In the genomic region with DNA sequence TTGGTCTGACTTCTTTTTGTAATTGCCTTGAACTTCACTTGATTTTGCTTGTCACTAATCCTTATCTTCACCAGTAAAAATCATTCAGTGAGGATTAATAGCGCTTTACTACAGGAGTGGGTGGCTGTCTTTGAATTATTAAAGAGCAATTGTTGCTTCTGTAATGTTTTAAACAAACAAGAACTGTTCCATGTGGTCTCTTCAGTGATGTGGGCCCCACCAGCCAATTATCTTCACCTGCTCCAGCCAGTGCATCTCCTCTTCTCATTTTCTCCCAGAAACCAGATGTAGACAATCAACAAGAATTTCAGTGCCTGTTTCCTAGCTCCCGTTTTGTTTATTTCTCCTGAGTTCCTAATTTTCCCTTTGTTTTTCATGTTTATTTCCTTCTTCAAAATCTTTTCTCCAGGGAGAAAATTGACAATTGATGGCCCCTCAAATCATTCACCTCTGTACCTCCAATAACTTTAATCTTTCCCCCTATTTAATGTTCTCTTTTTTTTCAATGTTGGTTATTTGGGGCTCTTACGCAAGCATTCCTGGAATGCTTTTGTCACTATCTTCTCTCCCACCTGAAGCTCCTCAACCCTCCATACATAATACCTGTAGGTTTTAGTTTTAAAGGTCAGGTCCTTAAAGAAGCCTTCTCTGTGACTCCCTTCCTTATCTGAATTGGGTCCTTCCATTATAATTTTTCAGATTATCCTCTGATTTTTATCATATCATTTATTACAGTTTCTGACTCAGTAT, we compare ENCODE assay signal across 1 cellular context.
A peak's percentile ranks its signal among the peaks of the same experiment; 100 is the strongest.
TF ChIP-seq lines count a peak whose summit lies in the region.

No MANE protein-coding gene starts in this region.

TF ChIP-seq in HepG2, 621 proteins besides CTCF, POLR2A, EP300 and RAD21:
- peak; percentile 7; the same call in 1 of the 2 replicates for TF ChIP-seq CEBPB (IDR thresholded peaks at IDR 0.05; ENCODE audit: borderline replicate concordance, low read depth, low read length)
- TF ChIP-seq, protein P1, sequence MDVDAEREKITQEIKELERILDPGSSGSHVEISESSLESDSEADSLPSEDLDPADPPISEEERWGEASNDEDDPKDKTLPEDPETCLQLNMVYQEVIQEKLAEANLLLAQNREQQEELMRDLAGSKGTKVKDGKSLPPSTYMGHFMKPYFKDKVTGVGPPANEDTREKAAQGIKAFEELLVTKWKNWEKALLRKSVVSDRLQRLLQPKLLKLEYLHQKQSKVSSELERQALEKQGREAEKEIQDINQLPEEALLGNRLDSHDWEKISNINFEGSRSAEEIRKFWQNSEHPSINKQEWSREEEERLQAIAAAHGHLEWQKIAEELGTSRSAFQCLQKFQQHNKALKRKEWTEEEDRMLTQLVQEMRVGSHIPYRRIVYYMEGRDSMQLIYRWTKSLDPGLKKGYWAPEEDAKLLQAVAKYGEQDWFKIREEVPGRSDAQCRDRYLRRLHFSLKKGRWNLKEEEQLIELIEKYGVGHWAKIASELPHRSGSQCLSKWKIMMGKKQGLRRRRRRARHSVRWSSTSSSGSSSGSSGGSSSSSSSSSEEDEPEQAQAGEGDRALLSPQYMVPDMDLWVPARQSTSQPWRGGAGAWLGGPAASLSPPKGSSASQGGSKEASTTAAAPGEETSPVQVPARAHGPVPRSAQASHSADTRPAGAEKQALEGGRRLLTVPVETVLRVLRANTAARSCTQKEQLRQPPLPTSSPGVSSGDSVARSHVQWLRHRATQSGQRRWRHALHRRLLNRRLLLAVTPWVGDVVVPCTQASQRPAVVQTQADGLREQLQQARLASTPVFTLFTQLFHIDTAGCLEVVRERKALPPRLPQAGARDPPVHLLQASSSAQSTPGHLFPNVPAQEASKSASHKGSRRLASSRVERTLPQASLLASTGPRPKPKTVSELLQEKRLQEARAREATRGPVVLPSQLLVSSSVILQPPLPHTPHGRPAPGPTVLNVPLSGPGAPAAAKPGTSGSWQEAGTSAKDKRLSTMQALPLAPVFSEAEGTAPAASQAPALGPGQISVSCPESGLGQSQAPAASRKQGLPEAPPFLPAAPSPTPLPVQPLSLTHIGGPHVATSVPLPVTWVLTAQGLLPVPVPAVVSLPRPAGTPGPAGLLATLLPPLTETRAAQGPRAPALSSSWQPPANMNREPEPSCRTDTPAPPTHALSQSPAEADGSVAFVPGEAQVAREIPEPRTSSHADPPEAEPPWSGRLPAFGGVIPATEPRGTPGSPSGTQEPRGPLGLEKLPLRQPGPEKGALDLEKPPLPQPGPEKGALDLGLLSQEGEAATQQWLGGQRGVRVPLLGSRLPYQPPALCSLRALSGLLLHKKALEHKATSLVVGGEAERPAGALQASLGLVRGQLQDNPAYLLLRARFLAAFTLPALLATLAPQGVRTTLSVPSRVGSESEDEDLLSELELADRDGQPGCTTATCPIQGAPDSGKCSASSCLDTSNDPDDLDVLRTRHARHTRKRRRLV (CRISPR knock-in tag; IDR thresholded peaks at IDR 0.05), result no peak
- TF ChIP-seq NCOA1 (CRISPR knock-in tag; IDR thresholded peaks at IDR 0.05), result no peak
- no peak for TF ChIP-seq POLR2AphosphoS5 (IDR thresholded peaks at IDR 0.05; ENCODE audit: low read depth, low read length)
- no peak for TF ChIP-seq SALL2 (CRISPR knock-in tag; IDR thresholded peaks at IDR 0.05)
TF ChIP-seq in HepG2: peak in this region for 1.
